In the genomic region with DNA sequence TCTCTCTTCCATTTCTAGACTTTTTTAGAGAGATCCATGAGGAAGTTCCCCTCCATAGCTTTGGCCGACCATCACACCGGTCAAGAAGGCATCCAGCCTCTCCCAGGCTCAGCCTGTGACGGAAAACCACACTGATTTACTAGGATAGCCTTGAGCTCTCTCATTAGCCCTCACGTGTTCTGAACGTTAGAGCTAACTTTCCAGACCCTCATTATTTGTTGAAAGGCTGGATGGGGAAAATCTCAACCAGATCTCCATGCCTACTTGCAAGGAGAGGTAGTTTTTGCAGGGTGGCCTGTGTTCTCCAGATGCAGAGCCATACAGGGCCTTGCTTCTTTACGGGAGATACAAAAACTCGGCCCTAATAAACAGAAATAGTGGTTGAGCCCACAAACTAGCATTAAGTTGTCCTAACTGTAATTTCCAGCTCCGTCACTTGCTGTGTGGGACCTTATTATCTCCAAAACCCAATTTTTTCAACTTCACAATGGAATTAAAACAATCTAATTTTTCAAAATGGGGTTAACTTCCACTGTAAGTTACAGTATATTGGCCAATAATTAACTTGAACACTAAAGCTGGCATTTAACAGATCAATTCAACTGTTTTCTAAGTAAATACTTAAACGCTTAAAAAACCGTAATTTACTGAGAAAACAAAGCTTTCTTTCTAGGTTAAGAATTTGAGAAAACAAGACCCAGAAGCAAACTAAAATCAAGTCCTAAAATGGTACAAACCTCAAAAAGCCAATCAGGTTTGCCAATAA, we compare ENCODE assay signal across 8 cellular contexts.
DNase-seq lines count a peak whose midpoint lies in the region; ATAC-seq and TF ChIP-seq lines count a peak whose summit lies in the region.

No MANE protein-coding gene starts in this region.

- intact Hi-C loops in heart left ventricle (cut with DNase I) (loop anchor here in 5 of 10 donors (2.0 to 5.0 kb wide), 7 partner anchors 66 to 356 kb away; a partner anchor contains a TSS), right cardiac atrium (cut with DNase I) (loop anchor here in 1 of 4 donors (5.0 kb wide), 1 partner anchor 66 kb away; a partner anchor contains a TSS), left lung (cut with DNase I) (no loop called here), uterus (cut with DNase I; ENCODE audit: low total_unique reads) (loop anchor here (10.0 kb wide), 1 partner anchor 68 kb away; a partner anchor contains a TSS)

- no peak for DNase-seq in heart left ventricle
- no peak for DNase-seq in right cardiac atrium
- DNase-seq in WERI-Rb-1: no peak
- no peak for DNase-seq in left lung
- DNase-seq in uterus: no peak
- no peak for DNase-seq in NCI-H2196 treated with DMSO at 0.1 percent for 48 hours (lab: John Stamatoyannopoulos, UW; ENCODE audit: unreplicated experiment)
- DNase-seq in amniotic stem cell (lab: John Stamatoyannopoulos, UW): no peak

- H3K4me3 ChIP-seq in heart left ventricle (peak overlapping the region in 9 of 12 donors; percentile 79 to 97 (median 90)), right cardiac atrium (ENCODE audit: low read length) (no peak overlapping the region), WERI-Rb-1 (ENCODE audit: low read depth, low read length) (peak overlapping the region; percentile 54), left lung (peak overlapping the region in 1 of 2 donors; percentile 66), uterus (peak overlapping the region; percentile 52 to 72)

- H3K36me3 ChIP-seq in heart left ventricle (peaks cover 0 to 14% (median 0%) of the 10 kb centered on the region in 9 donors), WERI-Rb-1 (no peaks in the 10 kb centered on the region; the same call in 1 of the 2 replicates), left lung (no peaks in the 10 kb centered on the region), uterus (no peaks in the 10 kb centered on the region)

- no peak for TF ChIP-seq CTCF in heart left ventricle (IDR thresholded peaks at IDR 0.05)
- TF ChIP-seq CTCF in WERI-Rb-1 (IDR thresholded peaks at IDR 0.05; ENCODE audit: low read depth, low read length): no peak
- no peak for TF ChIP-seq CTCF in left lung (IDR thresholded peaks at IDR 0.05)
- TF ChIP-seq CTCF in uterus (IDR thresholded peaks at IDR 0.05): no peak

- H3K9me3 ChIP-seq in heart left ventricle: no peaks in the 10 kb centered on the region
- H3K9me3 ChIP-seq in right cardiac atrium (ENCODE audit: control insufficient read depth, low read length): no peaks in the 10 kb centered on the region
- peaks cover 6% of the 10 kb centered on the region for H3K9me3 ChIP-seq in WERI-Rb-1 (ENCODE audit: severe bottlenecking)
- H3K9me3 ChIP-seq in left lung: peaks cover 0 to 2% of the 10 kb centered on the region in 2 donors
- H3K9me3 ChIP-seq in uterus: no peaks in the 10 kb centered on the region

- TF ChIP-seq POLR2A in heart left ventricle (IDR thresholded peaks at IDR 0.05) (no peak), uterus (IDR thresholded peaks at IDR 0.05) (no peak)

- ATAC-seq in heart left ventricle (no peak), right cardiac atrium (no peak), left lung (no peak), esophagus mucosa (no peak)

- 89 to 91% (median 90%) methylated on average over 10 of the region's 10 CpGs for WGBS in heart left ventricle, 4 donors
- WGBS in right cardiac atrium: 91% methylated on average over 10 of the region's 10 CpGs

- H3K27ac ChIP-seq in heart left ventricle (peak overlapping the region; percentile 2 to 100 (median 99)), right cardiac atrium (ENCODE audit: low read length) (no peak overlapping the region), WERI-Rb-1 (peak overlapping the region; percentile 7; the same call in 1 of the 2 replicates), left lung (peak overlapping the region; percentile 41 to 99), uterus (peak overlapping the region; percentile 80 to 99)

- no peaks in the 10 kb centered on the region for H3K27me3 ChIP-seq in heart left ventricle
- H3K27me3 ChIP-seq in right cardiac atrium (ENCODE audit: control insufficient read depth, insufficient read depth): no peaks in the 10 kb centered on the region
- no peaks in the 10 kb centered on the region for H3K27me3 ChIP-seq in WERI-Rb-1 (ENCODE audit: insufficient read depth, low read depth, severe bottlenecking)
- H3K27me3 ChIP-seq in left lung: no peaks in the 10 kb centered on the region
- no peaks in the 10 kb centered on the region for H3K27me3 ChIP-seq in uterus

- peaks cover 0 to 27% (median 12%) of the 10 kb centered on the region in 12 donors for H3K4me1 ChIP-seq in heart left ventricle
- H3K4me1 ChIP-seq in right cardiac atrium (ENCODE audit: control insufficient read depth, insufficient read depth, low read length): no peaks in the 10 kb centered on the region
- peaks cover 0 to 15% of the 10 kb centered on the region in 2 donors for H3K4me1 ChIP-seq in left lung
- no peaks in the 10 kb centered on the region for H3K4me1 ChIP-seq in uterus
